In the genomic region with DNA sequence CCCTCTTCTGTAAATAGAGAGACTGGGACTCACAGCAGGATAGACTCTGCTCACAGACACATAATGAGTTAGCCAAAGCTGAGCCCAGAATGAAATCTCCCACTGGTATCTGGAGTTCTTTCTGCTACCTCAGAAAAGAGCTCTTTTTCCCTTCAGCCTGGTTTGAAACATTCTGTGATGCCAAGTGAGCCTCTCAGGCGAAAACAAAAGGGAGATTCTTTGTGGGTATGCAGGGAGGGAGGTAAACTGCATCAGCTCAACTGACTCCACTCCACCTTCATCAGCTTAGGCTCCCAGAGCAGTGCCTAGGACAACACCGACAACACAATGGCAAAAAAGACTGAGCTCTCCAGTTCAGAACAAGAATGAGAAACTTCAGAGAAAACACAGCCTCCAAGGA, we compare ENCODE assay signal across 15 cellular contexts. TPM values are rescaled to one million over a fixed set of nuclear protein-coding genes. Genes with fewer than 3 reads are reported as not detected.
DNase-seq lines count a peak whose midpoint lies in the region; ATAC-seq and TF ChIP-seq lines count a peak whose summit lies in the region.
"Had no signal": no experiment of that assay in that cellular context is flagged by ENCODE, and none has a peak within 500 bp of the region (broad histone marks: within the 10 kb centered on the region; RNA-seq: fewer than 3 reads in every experiment).

No MANE protein-coding gene starts in this region.

- H3K9me3 ChIP-seq in T-helper 17 cell (ENCODE audit: control insufficient read depth, low read length, poor library complexity, severe bottlenecking) (no peaks in the 10 kb centered on the region), stomach (no peaks in the 10 kb centered on the region)

- H3K27ac ChIP-seq in stomach = no peak overlapping the region
- H3K27ac ChIP-seq: C4-2B had no signal

- no peak for TF ChIP-seq EP300 in stomach (IDR thresholded peaks at IDR 0.05)

- TF ChIP-seq CTCF in stomach (IDR thresholded peaks at IDR 0.05) = no peak

- intact Hi-C loops in stomach (cut with DNase I; ENCODE audit: low total_unique reads) = no loop called here

- peaks cover 9% of the 10 kb centered on the region for H3K4me1 Mint-ChIP-seq in T-helper 17 cell

- no peaks in the 10 kb centered on the region for H3K4me1 ChIP-seq in stomach

- H3K36me3 ChIP-seq in stomach = peaks cover 57 to 100% (median 99%) of the 10 kb centered on the region in 4 donors

- ATAC-seq in T-helper 17 cell = no peak
- ATAC-seq: HCT116 had no signal

- H3K4me3 ChIP-seq in stomach = no peak overlapping the region

- peaks cover 20% of the 10 kb centered on the region for H3K36me3 Mint-ChIP-seq in T-helper 17 cell (ENCODE audit: low read depth)

- H3K4me3 Mint-ChIP-seq in T-helper 17 cell = no peak overlapping the region

- H3K27ac Mint-ChIP-seq in T-helper 17 cell = peak overlapping the region; percentile 29

- 94 to 100% (median 96%) methylated on average over 2 of the region's 2 CpGs for WGBS in stomach, 5 donors

- no peaks in the 10 kb centered on the region for H3K27me3 Mint-ChIP-seq in T-helper 17 cell

- DNase-seq in NCI-H345 (lab: John Stamatoyannopoulos, UW) (peak; percentile 19), NCI-H345 treated with DMSO at 0.1 percent for 48 hours (lab: John Stamatoyannopoulos, UW; ENCODE audit: unreplicated experiment) (no peak), T-helper 17 cell (no peak), hippocampal formation (lab: John Stamatoyannopoulos, UW) (peak; percentile 19 to 30), pons (ENCODE audit: low spot score) (peak; percentile 79), GDM1 (lab: John Stamatoyannopoulos, UW) (no peak), erythroblast (lab: John Stamatoyannopoulos, UW) (no peak), stomach (no peak)
- DNase-seq: COR-L47, Karpas-422, MM.1S, NCI-H1694, NCI-H748 treated with DMSO at 0.1 percent for 48 hours had no signal

- H3K27me3 ChIP-seq in stomach = no peaks in the 10 kb centered on the region

- TF ChIP-seq POLR2A in erythroblast (IDR thresholded peaks at IDR 0.05; ENCODE audit: low read length) = no peak
- TF ChIP-seq POLR2A in stomach (IDR thresholded peaks at IDR 0.05) = no peak

RNA-seq across cellular contexts. Expression of gene SCUBE2, which starts 55.1 kb away (rescaled TPM):
- total RNA-seq in T-helper 17 cell = under 1 TPM in 1 of 2 donors, not detected in 1; 0.10 TPM
- total RNA-seq in stomach = 10 to 100 TPM in 4 of 5 donors, 1 to 10 TPM in 1; 1.7 to 29.8 (median 26.6) TPM
- 10 to 100 TPM; 10.6 to 37.1 (median 14.7) TPM for polyA plus RNA-seq in stomach

Comparison
In these comparisons a context has a peak if more than half of its experiments do, and no peak if none do; other contexts are left out.
1. DNase-seq: peak in NCI-H345 (single experiment), hippocampal formation (2 of 2) and pons (single experiment); none in NCI-H345 treated with DMSO at 0.1 percent for 48 hours (single experiment), T-helper 17 cell (0 of 3), GDM1 (single experiment), erythroblast (0 of 2) and stomach (single experiment).